8 cellular contexts compared by ENCODE assay signal in genomic region chr9:120348951-120349429, GRCh38.
DNase-seq lines count a peak whose midpoint lies in the region; ATAC-seq and TF ChIP-seq lines count a peak whose summit lies in the region.

No MANE protein-coding gene starts in this region.

- DNase-seq in AG10803 (ENCODE audit: low read depth) (peak; percentile 47), GM13977 (ENCODE audit: low spot score) (peak; percentile 61), NCI-H146 (lab: John Stamatoyannopoulos, UW) (peak; percentile 18), anterior cingulate cortex (lab: John Stamatoyannopoulos, UW) (peak in 43 of 58 donors; percentile 3 to 60 (median 18)), substantia nigra (lab: John Stamatoyannopoulos, UW) (peak in 30 of 49 donors; percentile 0 to 51 (median 9)), mucosa of gallbladder (ENCODE audit: low spot score) (no peak)

- ATAC-seq in GM21528 (IDR thresholded peaks at IDR 0.05; ENCODE audit: low FRiP score, unreplicated experiment): no peak

- no peaks in the 10 kb centered on the region for H3K27me3 ChIP-seq in iPS-18a (ENCODE audit: control insufficient read depth, insufficient read depth, low read length)

- H3K4me1 ChIP-seq in iPS-18a (ENCODE audit: control insufficient read depth, low read depth, low read length): peaks cover 4% of the 10 kb centered on the region

- in situ Hi-C loops in GM13977 (cut with MboI; ENCODE audit: low pct_unique_long_range_greater_than_20kb, low sequenced_read_pairs, unreplicated experiment): no loop called here

- H3K27ac ChIP-seq in iPS-18a (ENCODE audit: low read length) (no peak overlapping the region), substantia nigra (ENCODE audit: low read depth, low read length, poor library complexity, severe bottlenecking) (no peak overlapping the region)

- no peaks in the 10 kb centered on the region for H3K9me3 ChIP-seq in iPS-18a (ENCODE audit: control insufficient read depth, low read depth, low read length)

- H3K4me3 ChIP-seq in AG10803 (ENCODE audit: low read length): no peak overlapping the region
- H3K4me3 ChIP-seq in iPS-18a (ENCODE audit: low read length): peak overlapping the region; percentile 15

- no peaks in the 10 kb centered on the region for H3K36me3 ChIP-seq in iPS-18a (ENCODE audit: control insufficient read depth, low read depth, low read length)

- TF ChIP-seq CTCF in AG10803 (conservative IDR thresholded peaks at IDR 0.05; ENCODE audit: low read length) (peak; percentile 61), GM13977 (IDR thresholded peaks at IDR 0.05; ENCODE audit: extremely low read depth, insufficient read depth, missing control alignments) (peak; percentile 68)

- no peak overlapping the region for H3K9ac ChIP-seq in iPS-18a (ENCODE audit: low read length)
